30 cellular contexts compared by ENCODE assay signal in the genomic region with DNA sequence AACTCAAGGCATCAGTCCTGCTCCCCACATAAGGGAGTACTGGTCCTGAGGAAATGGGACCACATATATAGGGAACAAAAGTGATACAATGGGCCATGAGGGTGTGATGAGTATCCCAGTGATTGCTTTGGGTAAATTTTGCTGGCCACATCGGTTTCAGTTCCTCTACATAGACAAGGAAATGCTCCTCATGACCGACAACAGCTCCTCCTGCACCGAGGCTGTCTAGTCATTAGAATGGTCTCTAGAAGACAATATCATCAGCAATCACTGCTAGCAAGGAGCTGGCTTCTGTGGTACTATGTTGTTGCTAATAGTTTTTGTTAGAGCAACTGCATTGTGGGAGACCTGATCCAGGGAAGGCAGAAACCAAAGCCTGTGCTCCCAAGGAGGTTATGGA. TPM values are rescaled to one million over a fixed set of nuclear protein-coding genes. Genes with fewer than 3 reads are reported as not detected.
A peak's percentile ranks its signal among the peaks of the same experiment; 100 is the strongest.
DNase-seq lines count a peak whose midpoint lies in the region; ATAC-seq and TF ChIP-seq lines count a peak whose summit lies in the region.
"Had no signal": no experiment of that assay in that cellular context is flagged by ENCODE, and none has a peak within 500 bp of the region (broad histone marks: within the 10 kb centered on the region; RNA-seq: fewer than 3 reads in every experiment).

No MANE protein-coding gene starts in this region.

- peak overlapping the region; percentile 27 for H3K27ac ChIP-seq in lower lobe of right lung
- H3K27ac ChIP-seq in subcutaneous abdominal adipose tissue (ENCODE audit: low read depth, low read length), result peak overlapping the region; percentile 6
- H3K27ac ChIP-seq: cardiac muscle cell, HL-60, SJSA1 had no signal

- intact Hi-C loops in lower lobe of right lung (cut with DNase I), result no loop called here

- DNase-seq in NB4 (ENCODE audit: low read depth) (peak; percentile 50), lower lobe of right lung (no peak)
- DNase-seq: activated CD4-positive, alpha-beta T cell treated with anti-CD3 and anti-CD28 coated beads for 1 hour; activated T-cell treated with anti-CD3 and anti-CD28 coated beads, Interleukin-2, amount 50 U/mL, for 1 hour; CD4-positive, alpha-beta memory T cell; cortex of kidney; DMS153; endodermal cell; esophagus squamous epithelium; HCEC 1CT; Kasumi-1; left ventricle myocardium superior; NCI-H1105; NCI-H2029 treated with DMSO at 0.1 percent for 48 hours; NCI-H2227 treated with DMSO at 0.1 percent for 48 hours; posterior cingulate gyrus; right lobe of liver; stimulated activated CD4-positive, alpha-beta T cell treated with anti-CD3 and anti-CD28 coated beads, Interleukin-15, amount 100 ng/mL, for 24 hours; stimulated activated naive CD8-positive, alpha-beta T cell treated with anti-CD3 and anti-CD28 coated beads, Interleukin-15, amount 100 ng/mL, for 72 hours; transverse colon had no signal

- TF ChIP-seq POLR2A in NB4 (IDR thresholded peaks at IDR 0.05; ENCODE audit: extremely low read depth, insufficient read length), result no peak

- H3K4me3 ChIP-seq in NB4 (ENCODE audit: low read depth, low read length) (no peak overlapping the region), lower lobe of right lung (no peak overlapping the region), subcutaneous abdominal adipose tissue (ENCODE audit: low read depth in 1 of 5, low read length in 5 of 5) (no peak overlapping the region)
- H3K4me3 ChIP-seq: cardiac muscle cell, esophagus squamous epithelium, mucosa of descending colon, right lobe of liver, SJSA1, transverse colon had no signal

- H3K9me3 ChIP-seq in lower lobe of right lung (no peaks in the 10 kb centered on the region), subcutaneous abdominal adipose tissue (ENCODE audit: control insufficient read depth in 5 of 5, low read length in 5 of 5) (no peaks in the 10 kb centered on the region)
- H3K9me3 ChIP-seq: esophagus squamous epithelium, mucosa of descending colon, right lobe of liver, SJSA1, transverse colon had no signal

- peaks cover 14% of the 10 kb centered on the region for H3K4me1 ChIP-seq in lower lobe of right lung
- H3K4me1 ChIP-seq in subcutaneous abdominal adipose tissue (ENCODE audit: control insufficient read depth in 5 of 5, insufficient read depth in 5 of 5, low read length in 5 of 5), result peaks cover 5 to 29% (median 15%) of the 10 kb centered on the region in 5 donors

- H3K9ac ChIP-seq in subcutaneous abdominal adipose tissue (ENCODE audit: low read length in 5 of 5), result no peak overlapping the region

- no peaks in the 10 kb centered on the region for H3K36me3 ChIP-seq in lower lobe of right lung
- peaks cover 0 to 2% (median 0%) of the 10 kb centered on the region in 5 donors for H3K36me3 ChIP-seq in subcutaneous abdominal adipose tissue (ENCODE audit: control insufficient read depth in 5 of 5, insufficient read depth in 5 of 5, low read length in 5 of 5)
- H3K36me3 ChIP-seq: cardiac muscle cell, esophagus squamous epithelium, right lobe of liver, transverse colon had no signal

- no peak for TF ChIP-seq CTCF in NB4 (IDR thresholded peaks at IDR 0.05; ENCODE audit: low read depth, low read length)
- no peak for TF ChIP-seq CTCF in lower lobe of right lung (IDR thresholded peaks at IDR 0.05)

- H3K27me3 ChIP-seq in lower lobe of right lung (ENCODE audit: low read depth) (no peaks in the 10 kb centered on the region), subcutaneous abdominal adipose tissue (ENCODE audit: control insufficient read depth in 5 of 5, insufficient read depth in 4 of 5, low read length in 5 of 5) (no peaks in the 10 kb centered on the region)
- H3K27me3 ChIP-seq: cardiac muscle cell, right lobe of liver, SJSA1, transverse colon had no signal

- ATAC-seq in GM18868 (IDR thresholded peaks at IDR 0.05; ENCODE audit: unreplicated experiment) (peak; percentile 77), lower lobe of right lung (peak in 1 of 2 donors; percentile 23), GM18873 (IDR thresholded peaks at IDR 0.05; ENCODE audit: low FRiP score, unreplicated experiment) (no peak), HG02642 (IDR thresholded peaks at IDR 0.05; ENCODE audit: poor library complexity, unreplicated experiment) (no peak), HG03571 (IDR thresholded peaks at IDR 0.05; ENCODE audit: unreplicated experiment) (no peak)
- ATAC-seq: left ventricle myocardium superior; mucosa of descending colon; Panc1; right lobe of liver; stimulated activated naive CD8-positive, alpha-beta T cell treated with anti-CD3 and anti-CD28 coated beads, Interleukin-15, amount 100 ng/mL, for 72 hours had no signal

RNA-seq across cellular contexts. Expression of gene CTSL, which starts 3.5 kb away (rescaled TPM):
- total RNA-seq in lower lobe of right lung, result 208 TPM
